In genomic region chr7:70728873-70729552, GRCh38 we compare ENCODE assay signal across 12 cellular contexts.
DNase-seq lines count a peak whose midpoint lies in the region; TF ChIP-seq lines count a peak whose summit lies in the region.
"Had no signal": no experiment of that assay in that cellular context is flagged by ENCODE, and none has a peak within 500 bp of the region (broad histone marks: within the 10 kb centered on the region; RNA-seq: fewer than 3 reads in every experiment).

No MANE protein-coding gene starts in this region.

- intact Hi-C loops in Caco-2 (cut with micrococcal nuclease; ENCODE audit: unreplicated experiment) = no loop called here

- H3K4me3 ChIP-seq in Caco-2 (ENCODE audit: low read depth, low read length) (no peak overlapping the region), ectodermal cell (ENCODE audit: insufficient read depth, low read depth, low read length) (no peak overlapping the region), mesodermal cell (ENCODE audit: extremely low read depth, insufficient read depth, low read length, poor library complexity, severe bottlenecking) (no peak overlapping the region)
- H3K4me3 ChIP-seq: cardiac muscle cell had no signal

- no peaks in the 10 kb centered on the region for H3K36me3 Mint-ChIP-seq in Caco-2 (ENCODE audit: insufficient read depth, unreplicated experiment)

- H3K27me3 ChIP-seq in Caco-2 (replicated peaks; ENCODE audit: control insufficient read depth, insufficient read depth, low read length) = no peaks in the 10 kb centered on the region
- no peaks in the 10 kb centered on the region for H3K27me3 ChIP-seq in ectodermal cell (ENCODE audit: control insufficient read depth, insufficient read depth, low read length, poor library complexity, severe bottlenecking)
- H3K27me3 ChIP-seq: cardiac muscle cell had no signal

- POLR2A ChIA-PET in Caco-2 (lab: Charles Lee) = no interaction called here
- POLR2A ChIA-PET in GM10248 (lab: Yijun Ruan, JAX) = no interaction called here

- H3K9me3 Mint-ChIP-seq in Caco-2 (ENCODE audit: unreplicated experiment) = no peaks in the 10 kb centered on the region

- CTCF ChIA-PET in Caco-2 (lab: Charles Lee) (no interaction called here), GM10248 (lab: Yijun Ruan, JAX) (interaction anchor here (1.6 to 2.5 kb wide), 2 partner anchors 12 to 32 kb away, joined by 4 to 9 read pairs; no protein-coding TSS in a partner anchor)

- H3K27me3 Mint-ChIP-seq in Caco-2 (ENCODE audit: insufficient read depth, unreplicated experiment) = no peaks in the 10 kb centered on the region
- H3K27me3 Mint-ChIP-seq: B cell had no signal

- BruUV-seq in Caco-2 (replicated peaks; lab: Mats Ljungman, UMichigan) = no TSS peak

- peaks cover 8% of the 10 kb centered on the region for H3K4me1 Mint-ChIP-seq in Caco-2 (ENCODE audit: low read depth, unreplicated experiment)

- TF ChIP-seq CTCF in Caco-2 (IDR thresholded peaks at IDR 0.05; ENCODE audit: insufficient read depth in 1 of 2, low read depth in 1 of 2, low read length in 1 of 2, severe bottlenecking in 1 of 2, unreplicated experiment in 1 of 2) (no peak), GM10248 (IDR thresholded peaks at IDR 0.05; ENCODE audit: control extremely low read depth, extremely low read depth, low read depth, missing control alignments) (no peak)

- DNase-seq in Caco-2 = peak in 1 of 2 experiments; percentile 42
- DNase-seq in NCI-H187 (lab: John Stamatoyannopoulos, UW) = peak; percentile 22 to 67
- DNase-seq in AG20443 (ENCODE audit: low spot score) = no peak
- DNase-seq in GM10248 (ENCODE audit: extremely low spot score) = no peak
- DNase-seq in NOMO-1 (lab: John Stamatoyannopoulos, UW; ENCODE audit: unreplicated experiment in 2 of 2) = no peak
- DNase-seq in NCI-H146 (lab: John Stamatoyannopoulos, UW) = no peak
- DNase-seq: activated CD8-positive, alpha-beta memory T cell treated with anti-CD3 and anti-CD28 coated beads, Interleukin-2, amount 50 U/mL, for 4 hours; hippocampal formation had no signal

- WGBS in ectodermal cell, 2 experiments = 18 to 19% methylated on average over 13 of the region's 13 CpGs
- WGBS in mesodermal cell (ENCODE audit: insufficient coverage in 2 of 2), 2 experiments = 22 to 30% methylated on average over 8 to 10 of the region's 13 CpGs

- peak overlapping the region; percentile 64 for H3K27ac Mint-ChIP-seq in Caco-2 (ENCODE audit: unreplicated experiment)
- H3K27ac Mint-ChIP-seq: B cell had no signal

- H3K4me1 ChIP-seq in Caco-2 = peaks cover 5% of the 10 kb centered on the region; the same call in 1 of the 2 replicates
- peaks cover 30% of the 10 kb centered on the region for H3K4me1 ChIP-seq in ectodermal cell (ENCODE audit: control insufficient read depth, insufficient read depth, low read length)
- peaks cover 5% of the 10 kb centered on the region for H3K4me1 ChIP-seq in mesodermal cell (ENCODE audit: control insufficient read depth, insufficient read depth, low read length, poor library complexity, severe bottlenecking)

- H3K27ac ChIP-seq in ectodermal cell (ENCODE audit: insufficient read depth, low read depth, low read length, poor library complexity, severe bottlenecking) (peak overlapping the region; percentile 73), mesodermal cell (ENCODE audit: low read depth, low read length, severe bottlenecking) (peak overlapping the region; percentile 62)
- H3K27ac ChIP-seq: cardiac muscle cell had no signal

- no peak overlapping the region for H3K4me3 Mint-ChIP-seq in Caco-2 (ENCODE audit: unreplicated experiment)
- H3K4me3 Mint-ChIP-seq: B cell had no signal

- no peaks in the 10 kb centered on the region for H3K36me3 ChIP-seq in Caco-2 (ENCODE audit: control insufficient read depth, insufficient read depth, low read length)
- no peaks in the 10 kb centered on the region for H3K36me3 ChIP-seq in ectodermal cell (ENCODE audit: control insufficient read depth, insufficient read depth, low read length)
- H3K36me3 ChIP-seq in mesodermal cell (ENCODE audit: control insufficient read depth, insufficient read depth, low read length) = peaks cover 27% of the 10 kb centered on the region
- H3K36me3 ChIP-seq: cardiac muscle cell had no signal

- H3K9me3 ChIP-seq in Caco-2 = no peaks in the 10 kb centered on the region
- H3K9me3 ChIP-seq in ectodermal cell (ENCODE audit: control insufficient read depth, low read length) = no peaks in the 10 kb centered on the region
- no peaks in the 10 kb centered on the region for H3K9me3 ChIP-seq in mesodermal cell (ENCODE audit: control insufficient read depth, low read length)

Comparison
In these comparisons a context has a peak if more than half of its experiments do, and no peak if none do; other contexts are left out.
1. DNase-seq: peak in NCI-H187 (2 of 2); none in AG20443 (single experiment), GM10248 (single experiment), NOMO-1 (0 of 2) and NCI-H146 (single experiment).